In genomic region chr11:86753376-86753775, GRCh38 we compare ENCODE assay signal across 29 cellular contexts.
"Had no signal": no experiment of that assay in that cellular context is flagged by ENCODE, and none has a peak within 500 bp of the region (broad histone marks: within the 10 kb centered on the region; RNA-seq: fewer than 3 reads in every experiment).

No MANE protein-coding gene starts in this region.

- ATAC-seq: activated CD8-positive, alpha-beta T cell treated with anti-CD3 and anti-CD28 coated beads, Interleukin-2, amount 10 ng/mL, durations not matched to agents 7 days and 5 days; activated naive CD8-positive, alpha-beta T cell treated with anti-CD3 and anti-CD28 coated beads, Interleukin-2, amount 50 U/mL, for 24 hours; activated T-cell treated with anti-CD3 and anti-CD28 coated beads, Interleukin-2, amount 50 U/mL, for 4 hours; Panc1 had no signal

- H3K4me3 Mint-ChIP-seq: activated CD4-positive, alpha-beta T cell treated with anti-CD3 and anti-CD28 coated beads, Interleukin-2, amount 10 ng/mL, durations not matched to agents 7 days and 5 days; activated CD8-positive, alpha-beta T cell treated with anti-CD3 and anti-CD28 coated beads, Interleukin-2, amount 10 ng/mL, durations not matched to agents 7 days and 5 days; activated naive CD4-positive, alpha-beta T cell treated with anti-CD3 and anti-CD28 coated beads, Interleukin-2, amount 10 ng/mL, durations not matched to agents 7 days and 5 days; activated naive CD8-positive, alpha-beta T cell; activated naive CD8-positive, alpha-beta T cell treated with anti-CD3 and anti-CD28 coated beads, Interleukin-2, amount 50 U/mL, for 24 hours; activated T-cell treated with anti-CD3 and anti-CD28 coated beads, Interleukin-2, amount 50 U/mL, for 4 hours had no signal

- H3K27ac ChIP-seq: brain microvascular endothelial cell, SJCRH30, SK-N-MC, WERI-Rb-1 had no signal

- DNase-seq: activated CD4-positive, alpha-beta T cell treated with anti-CD3 and anti-CD28 coated beads for 1 hour; activated CD4-positive, alpha-beta T cell treated with anti-CD3 and anti-CD28 coated beads, Interleukin-2, amount 10 ng/mL, durations not matched to agents 7 days and 5 days; activated CD4-positive, alpha-beta T cell treated with anti-CD3 and anti-CD28 coated beads, Interleukin-2, amount 50 U/mL, for 48 hours; activated CD4-positive, CD25-positive, alpha-beta regulatory T cell; activated CD8-positive, alpha-beta memory T cell treated with anti-CD3 and anti-CD28 coated beads, Interleukin-2, amount 50 U/mL, for 4 hours; activated CD8-positive, alpha-beta T cell treated with anti-CD3 and anti-CD28 coated beads, Interleukin-2, amount 10 ng/mL, durations not matched to agents 7 days and 5 days; activated effector memory CD4-positive, alpha-beta T cell treated with Interleukin-2 at 50 U/mL for 16 hours; activated naive CD4-positive, alpha-beta T cell treated with anti-CD3 and anti-CD28 coated beads, Interleukin-2, amount 10 ng/mL, durations not matched to agents 7 days and 5 days; activated naive CD8-positive, alpha-beta T cell treated with anti-CD3 and anti-CD28 coated beads, Interleukin-2, amount 50 U/mL, for 24 hours; activated T-cell treated with anti-CD3 and anti-CD28 coated beads for 4 hours; activated T-cell treated with anti-CD3 and anti-CD28 coated beads, Interleukin-2, amount 50 U/mL, for 4 hours; anterior cingulate cortex; brain microvascular endothelial cell; Kasumi-1; KBM-7; MG63; NCI-H1092; NCI-H1436 treated with DMSO at 0.1 percent for 48 hours; NCI-H1694 treated with DMSO at 0.1 percent for 48 hours; NCI-H2029; NCI-H345; NCI-H524 treated with DMSO at 0.1 percent for 48 hours; SHP77; SJCRH30; T1000; WERI-Rb-1 had no signal

- H3K27me3 ChIP-seq: brain microvascular endothelial cell, MG63, SJCRH30 had no signal

- H3K36me3 ChIP-seq: brain microvascular endothelial cell, MG63, SJCRH30, WERI-Rb-1 had no signal

- H3K36me3 Mint-ChIP-seq: activated naive CD4-positive, alpha-beta T cell treated with anti-CD3 and anti-CD28 coated beads, Interleukin-2, amount 10 ng/mL, durations not matched to agents 7 days and 5 days; activated naive CD8-positive, alpha-beta T cell had no signal

- H3K9me3 ChIP-seq: SJCRH30 had no signal

- H3K9me3 Mint-ChIP-seq: activated CD4-positive, alpha-beta T cell treated with anti-CD3 and anti-CD28 coated beads, Interleukin-2, amount 10 ng/mL, durations not matched to agents 7 days and 5 days; activated naive CD4-positive, alpha-beta T cell treated with anti-CD3 and anti-CD28 coated beads, Interleukin-2, amount 10 ng/mL, durations not matched to agents 7 days and 5 days; activated naive CD8-positive, alpha-beta T cell treated with anti-CD3 and anti-CD28 coated beads, Interleukin-2, amount 50 U/mL, for 24 hours; activated T-cell treated with anti-CD3 and anti-CD28 coated beads, Interleukin-2, amount 50 U/mL, for 4 hours had no signal

- H3K4me1 Mint-ChIP-seq: activated CD4-positive, alpha-beta T cell treated with anti-CD3 and anti-CD28 coated beads, Interleukin-2, amount 10 ng/mL, durations not matched to agents 7 days and 5 days; activated naive CD4-positive, alpha-beta T cell treated with anti-CD3 and anti-CD28 coated beads, Interleukin-2, amount 10 ng/mL, durations not matched to agents 7 days and 5 days; activated naive CD8-positive, alpha-beta T cell treated with anti-CD3 and anti-CD28 coated beads, Interleukin-2, amount 50 U/mL, for 24 hours had no signal

- H3K27me3 Mint-ChIP-seq: activated naive CD4-positive, alpha-beta T cell treated with anti-CD3 and anti-CD28 coated beads, Interleukin-2, amount 10 ng/mL, durations not matched to agents 7 days and 5 days; activated naive CD8-positive, alpha-beta T cell treated with anti-CD3 and anti-CD28 coated beads, Interleukin-2, amount 50 U/mL, for 24 hours had no signal

- H3K27ac Mint-ChIP-seq: activated CD4-positive, alpha-beta T cell treated with anti-CD3 and anti-CD28 coated beads, Interleukin-2, amount 10 ng/mL, durations not matched to agents 7 days and 5 days; activated CD8-positive, alpha-beta T cell treated with anti-CD3 and anti-CD28 coated beads, Interleukin-2, amount 10 ng/mL, durations not matched to agents 7 days and 5 days; activated naive CD4-positive, alpha-beta T cell treated with anti-CD3 and anti-CD28 coated beads, Interleukin-2, amount 10 ng/mL, durations not matched to agents 7 days and 5 days; activated naive CD8-positive, alpha-beta T cell; activated naive CD8-positive, alpha-beta T cell treated with anti-CD3 and anti-CD28 coated beads, Interleukin-2, amount 50 U/mL, for 24 hours had no signal

- H3K4me3 ChIP-seq: MG63, SJCRH30, SK-N-MC had no signal
